In the genomic region with DNA sequence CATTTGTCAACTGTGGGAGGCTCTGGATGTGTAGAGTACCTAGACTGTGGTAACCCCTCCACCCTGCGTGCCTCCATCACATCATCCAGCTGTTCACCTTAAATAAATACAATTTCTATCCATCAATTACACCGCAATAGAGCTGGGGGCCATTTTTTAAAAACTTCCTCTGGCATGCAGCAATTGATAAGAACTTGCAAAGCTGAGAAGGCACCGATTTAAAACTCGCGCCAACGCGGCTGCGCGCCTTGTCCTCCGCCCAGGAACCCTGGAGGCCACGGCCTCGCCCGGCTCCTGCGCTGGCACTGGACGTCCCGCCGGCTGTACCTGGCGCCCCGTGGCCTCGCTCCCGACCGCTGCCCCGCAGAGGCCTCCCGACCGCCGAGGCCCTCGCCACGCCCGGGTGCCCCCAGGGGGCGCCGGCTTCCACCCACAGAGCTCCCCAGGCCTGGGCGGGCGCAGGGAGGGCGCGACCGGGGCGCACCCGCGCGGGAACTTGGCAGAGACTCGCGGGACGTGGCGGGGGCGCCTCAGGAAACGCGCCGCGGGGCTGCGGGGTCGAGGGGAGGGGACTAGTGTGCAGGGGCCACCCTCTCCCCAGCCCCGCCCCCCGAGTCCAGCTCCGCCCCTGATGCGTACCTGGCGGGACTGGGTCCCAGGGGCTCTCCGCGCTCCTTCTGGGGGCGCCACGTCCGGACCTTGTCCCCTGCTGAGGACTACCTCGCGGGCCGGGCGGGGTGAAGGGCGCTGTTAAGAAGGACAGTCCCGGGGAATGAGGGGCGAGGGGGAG, we compare ENCODE assay signal across 8 cellular contexts.
DNase-seq lines count a peak whose midpoint lies in the region; ATAC-seq and TF ChIP-seq lines count a peak whose summit lies in the region.

No MANE protein-coding gene starts in this region.

- H3K4me3 ChIP-seq in AG04449 (ENCODE audit: low read depth, low read length) (no peak overlapping the region), Panc1 (ENCODE audit: low read depth in 2 of 2, low read length in 2 of 2) (peak overlapping the region; percentile 44 to 49), mucosa of rectum (ENCODE audit: low read length in 2 of 2) (peak overlapping the region; percentile 33 to 51), upper lobe of right lung (peak overlapping the region; percentile 32)

- TF ChIP-seq CTCF in AG04449 (IDR thresholded peaks at IDR 0.05; ENCODE audit: insufficient read depth, low read length, missing control alignments) (peak; percentile 20), Panc1 (IDR thresholded peaks at IDR 0.05) (peak; percentile 70; the same call in 1 of the 2 replicates), upper lobe of right lung (IDR thresholded peaks at IDR 0.05) (peak; percentile 47)

- peak overlapping the region in 1 of 2 donors; percentile 64 for H3K9ac ChIP-seq in mucosa of rectum (ENCODE audit: low read depth in 1 of 2, low read length in 2 of 2)

- in situ Hi-C loops in Panc1 (cut with HindIII; ENCODE audit: low pct_unique_long_range_greater_than_20kb, low sequenced_read_pairs): no loop called here

- POLR2A ChIA-PET in AG04449 (lab: Yijun Ruan, JAX) (no interaction called here), Panc1 (lab: Charles Lee) (no interaction called here)

- CTCF ChIA-PET in AG04449 (lab: Yijun Ruan, JAX) (interaction anchor here (0.5 to 12.5 kb wide), 3 partner anchors 84 to 249 kb away, joined by 3 to 154 read pairs (median 4); no protein-coding TSS in a partner anchor), Panc1 (lab: Charles Lee) (interaction anchor here (0.6 to 0.7 kb wide), 5 partner anchors 35 to 122 kb away, joined by 3 to 4 read pairs (median 3); no protein-coding TSS in a partner anchor)

- H3K4me1 ChIP-seq in Panc1 (ENCODE audit: control insufficient read depth, insufficient read depth, low read length) (peaks cover 10% of the 10 kb centered on the region), mucosa of rectum (ENCODE audit: control insufficient read depth in 2 of 2, insufficient read depth in 2 of 2, low read length in 2 of 2) (peaks cover 0 to 18% of the 10 kb centered on the region in 2 donors), upper lobe of right lung (peaks cover 9% of the 10 kb centered on the region)

- H3K9me3 ChIP-seq in Panc1 (ENCODE audit: control insufficient read depth, insufficient read depth, low read depth, low read length): no peaks in the 10 kb centered on the region
- no peaks in the 10 kb centered on the region for H3K9me3 ChIP-seq in mucosa of rectum (ENCODE audit: control insufficient read depth in 2 of 2, low read length in 2 of 2)
- no peaks in the 10 kb centered on the region for H3K9me3 ChIP-seq in upper lobe of right lung

- H3K36me3 ChIP-seq in Panc1 (ENCODE audit: control insufficient read depth, insufficient read depth, low read length) (no peaks in the 10 kb centered on the region), mucosa of rectum (ENCODE audit: control insufficient read depth in 2 of 2, insufficient read depth in 2 of 2, low read length in 2 of 2) (no peaks in the 10 kb centered on the region), upper lobe of right lung (no peaks in the 10 kb centered on the region)

- DNase-seq in AG04449 (ENCODE audit: low read depth, low spot score) (no peak), Panc1 (ENCODE audit: low read depth, low spot score) (no peak), upper lobe of right lung (peak; percentile 67), occipital lobe (lab: John Stamatoyannopoulos, UW) (no peak), SHP77 treated with DMSO at 0.1 percent for 48 hours (lab: John Stamatoyannopoulos, UW) (no peak)
- peak; percentile 2 for DNase-seq in effector CD4-positive, alpha-beta T cell

- ATAC-seq in Panc1 (peak; percentile 87), upper lobe of right lung (peak; percentile 81), HG02623 (IDR thresholded peaks at IDR 0.05; ENCODE audit: unreplicated experiment) (no peak)

- intact Hi-C loops in Panc1 (cut with micrococcal nuclease; ENCODE audit: unreplicated experiment): loop anchor here (10.0 kb wide), 1 partner anchor 114 kb away; no protein-coding TSS in a partner anchor
- intact Hi-C loops in upper lobe of right lung (cut with DNase I): loop anchor here (5.0 to 10.0 kb wide), 2 partner anchors 84 to 103 kb away; no protein-coding TSS in a partner anchor

- BruUV-seq in Panc1 (replicated peaks; lab: Mats Ljungman, UMichigan): no TSS peak

- no peaks in the 10 kb centered on the region for H3K27me3 ChIP-seq in Panc1 (ENCODE audit: control insufficient read depth, insufficient read depth, low read length)
- peaks cover 2% of the 10 kb centered on the region in 2 donors for H3K27me3 ChIP-seq in mucosa of rectum (ENCODE audit: control insufficient read depth in 2 of 2, insufficient read depth in 2 of 2, low read length in 2 of 2)
- H3K27me3 ChIP-seq in upper lobe of right lung: peaks cover 30% of the 10 kb centered on the region

- H3K27ac ChIP-seq in Panc1 (ENCODE audit: low read length) (peak overlapping the region; percentile 23; the same call in 1 of the 2 replicates), mucosa of rectum (ENCODE audit: low read depth in 2 of 2, low read length in 2 of 2) (no peak overlapping the region), upper lobe of right lung (no peak overlapping the region)

Comparison
In these comparisons a context has a peak if more than half of its experiments do, and no peak if none do; other contexts are left out.
1. DNase-seq: peak in effector CD4-positive, alpha-beta T cell (single experiment) and upper lobe of right lung (single experiment); none in AG04449 (single experiment), Panc1 (single experiment), occipital lobe (single experiment) and SHP77 treated with DMSO at 0.1 percent for 48 hours (single experiment).
2. CTCF ChIP-seq: peak in every context shown above with its lines; median percentile 70 in Panc1; 47 in upper lobe of right lung; 20 in AG04449.